15 cellular contexts compared by ENCODE assay signal in genomic region chr2:9345997-9346396, GRCh38.
DNase-seq lines count a peak whose midpoint lies in the region; ATAC-seq and TF ChIP-seq lines count a peak whose summit lies in the region.
"Had no signal": no experiment of that assay in that cellular context is flagged by ENCODE, and none has a peak within 500 bp of the region (broad histone marks: within the 10 kb centered on the region; RNA-seq: fewer than 3 reads in every experiment).

No MANE protein-coding gene starts in this region.

- H4K20me1 ChIP-seq in GM23338 (replicated peaks; ENCODE audit: insufficient read depth), result no peaks in the 10 kb centered on the region
- H4K20me1 ChIP-seq: BLaER1 had no signal

- H3K9me3 ChIP-seq in lower lobe of right lung (no peaks in the 10 kb centered on the region), subcutaneous abdominal adipose tissue (ENCODE audit: control insufficient read depth in 5 of 5, low read length in 5 of 5) (no peaks in the 10 kb centered on the region)
- H3K9me3 ChIP-seq: BLaER1 had no signal

- H3K27ac ChIP-seq in GM23338 (ENCODE audit: low read depth), result no peak overlapping the region
- peak overlapping the region; percentile 75 for H3K27ac ChIP-seq in lower lobe of right lung
- H3K27ac ChIP-seq in subcutaneous abdominal adipose tissue (ENCODE audit: low read depth, low read length), result peak overlapping the region; percentile 82
- H3K27ac ChIP-seq: BLaER1 had no signal

- H2AFZ ChIP-seq in GM23338, result no peak overlapping the region

- CTCF ChIA-PET in WTC11 (lab: Charles Lee), result interaction anchor here (0.5 to 1.4 kb wide), 3 partner anchors 12 to 147 kb away, joined by 3 to 5 read pairs (median 3); no protein-coding TSS in a partner anchor
- CTCF ChIA-PET in activated CD4-positive, alpha-beta T cell treated with anti-CD3 and anti-CD28 coated beads for 36 hours (lab: Charles Lee), result interaction anchor here (0.6 kb wide), 1 partner anchor 1749 kb away, joined by 5 read pairs; no protein-coding TSS in a partner anchor

- H3K4me2 ChIP-seq in GM23338, result no peak overlapping the region
- H3K4me2 ChIP-seq: BLaER1 had no signal

- H3K36me3 Mint-ChIP-seq in GM23338 (ENCODE audit: low read depth) (peaks cover 21% of the 10 kb centered on the region), WTC11 (peaks cover 10% of the 10 kb centered on the region; the same call in 1 of the 2 replicates)
- no peaks in the 10 kb centered on the region for H3K36me3 Mint-ChIP-seq in activated CD4-positive, alpha-beta T cell treated with anti-CD3 and anti-CD28 coated beads for 36 hours (ENCODE audit: low read depth)
- H3K36me3 Mint-ChIP-seq: CD4-positive, alpha-beta memory T cell had no signal

- DNase-seq in GM23338 (ENCODE audit: low spot score), result no peak
- DNase-seq in WTC11 (ENCODE audit: low spot score), result no peak
- DNase-seq in lower lobe of right lung, result no peak
- no peak for DNase-seq in activated CD4-positive, alpha-beta T cell treated with anti-CD3 and anti-CD28 coated beads for 36 hours
- DNase-seq in hypothalamus (lab: John Stamatoyannopoulos, UW), result no peak
- DNase-seq: 8988T; CD4-positive, alpha-beta memory T cell; DMS153; DMS79; GDM1; H9 had no signal

- ATAC-seq in GM23338 (no peak), WTC11 (no peak), lower lobe of right lung (no peak), GM21360 (IDR thresholded peaks at IDR 0.05; ENCODE audit: unreplicated experiment) (no peak)
- ATAC-seq in activated CD4-positive, alpha-beta T cell treated with anti-CD3 and anti-CD28 coated beads for 36 hours, result no peak

- H3K9me2 ChIP-seq in GM23338 (ENCODE audit: insufficient read depth), result no peaks in the 10 kb centered on the region

- POLR2A ChIA-PET in WTC11 (lab: Charles Lee), result no interaction called here
- POLR2A ChIA-PET in activated CD4-positive, alpha-beta T cell treated with anti-CD3 and anti-CD28 coated beads for 36 hours (lab: Charles Lee), result no interaction called here

- no peaks in the 10 kb centered on the region for H3K4me1 ChIP-seq in GM23338 (ENCODE audit: insufficient read depth)
- H3K4me1 ChIP-seq in lower lobe of right lung, result peaks cover 20% of the 10 kb centered on the region
- H3K4me1 ChIP-seq in subcutaneous abdominal adipose tissue (ENCODE audit: control insufficient read depth in 5 of 5, insufficient read depth in 5 of 5, low read length in 5 of 5), result peaks cover 4 to 18% (median 15%) of the 10 kb centered on the region in 5 donors
- H3K4me1 ChIP-seq: BLaER1 had no signal

- intact Hi-C loops in lower lobe of right lung (cut with DNase I), result no loop called here
- intact Hi-C loops in activated CD4-positive, alpha-beta T cell treated with anti-CD3 and anti-CD28 coated beads for 36 hours (cut with DNase I, micrococcal nuclease), result no loop called here

- TF ChIP-seq CTCF in GM23338 (conservative IDR thresholded peaks at IDR 0.05; ENCODE audit: low read depth in 2 of 2) (no peak), WTC11 (IDR thresholded peaks at IDR 0.05) (no peak), lower lobe of right lung (IDR thresholded peaks at IDR 0.05) (no peak)

- no peaks in the 10 kb centered on the region for H3K27me3 ChIP-seq in GM23338 (ENCODE audit: insufficient read depth)
- no peaks in the 10 kb centered on the region for H3K27me3 ChIP-seq in lower lobe of right lung (ENCODE audit: low read depth)
- no peaks in the 10 kb centered on the region for H3K27me3 ChIP-seq in subcutaneous abdominal adipose tissue (ENCODE audit: control insufficient read depth in 5 of 5, insufficient read depth in 4 of 5, low read length in 5 of 5)
- H3K27me3 ChIP-seq: BLaER1 had no signal

- H3F3A ChIP-seq in GM23338 (replicated peaks; ENCODE audit: low read depth), result no peaks in the 10 kb centered on the region

- H3K9ac ChIP-seq in subcutaneous abdominal adipose tissue (ENCODE audit: low read length in 5 of 5), result no peak overlapping the region
- H3K9ac ChIP-seq: BLaER1 had no signal

- H3K4me3 ChIP-seq in GM23338 (no peak overlapping the region), lower lobe of right lung (no peak overlapping the region), subcutaneous abdominal adipose tissue (ENCODE audit: low read depth in 1 of 5, low read length in 5 of 5) (no peak overlapping the region)
- H3K4me3 ChIP-seq: BLaER1 had no signal

- no peaks in the 10 kb centered on the region for H3K9me3 Mint-ChIP-seq in GM23338
- H3K9me3 Mint-ChIP-seq in WTC11, result no peaks in the 10 kb centered on the region
- no peaks in the 10 kb centered on the region for H3K9me3 Mint-ChIP-seq in activated CD4-positive, alpha-beta T cell treated with anti-CD3 and anti-CD28 coated beads for 36 hours (ENCODE audit: low read depth)
- H3K9me3 Mint-ChIP-seq: CD4-positive, alpha-beta memory T cell; H9 had no signal

- H3K27me3 Mint-ChIP-seq in GM23338 (ENCODE audit: insufficient read depth, low read depth, poor library complexity), result no peaks in the 10 kb centered on the region
- H3K27me3 Mint-ChIP-seq in WTC11 (ENCODE audit: low read depth), result no peaks in the 10 kb centered on the region
- no peaks in the 10 kb centered on the region for H3K27me3 Mint-ChIP-seq in activated CD4-positive, alpha-beta T cell treated with anti-CD3 and anti-CD28 coated beads for 36 hours

- H3K4me3 Mint-ChIP-seq in GM23338 (no peak overlapping the region), WTC11 (no peak overlapping the region)
- no peak overlapping the region for H3K4me3 Mint-ChIP-seq in activated CD4-positive, alpha-beta T cell treated with anti-CD3 and anti-CD28 coated beads for 36 hours
- H3K4me3 Mint-ChIP-seq: CD14-positive monocyte; CD4-positive, alpha-beta memory T cell; H9 had no signal

- H3K36me3 ChIP-seq in GM23338 (ENCODE audit: insufficient read depth) (no peaks in the 10 kb centered on the region), lower lobe of right lung (peaks cover 16% of the 10 kb centered on the region), subcutaneous abdominal adipose tissue (ENCODE audit: control insufficient read depth in 5 of 5, insufficient read depth in 5 of 5, low read length in 5 of 5) (peaks cover 5 to 41% (median 27%) of the 10 kb centered on the region in 5 donors)

- peaks cover 8% of the 10 kb centered on the region; the same call in 2 of the 3 replicates for H3K4me1 Mint-ChIP-seq in GM23338
- peaks cover 5% of the 10 kb centered on the region for H3K4me1 Mint-ChIP-seq in WTC11
- H3K4me1 Mint-ChIP-seq in activated CD4-positive, alpha-beta T cell treated with anti-CD3 and anti-CD28 coated beads for 36 hours, result no peaks in the 10 kb centered on the region
- H3K4me1 Mint-ChIP-seq: CD4-positive, alpha-beta memory T cell had no signal

- no peaks in the 10 kb centered on the region for H3K79me2 ChIP-seq in GM23338 (replicated peaks; ENCODE audit: insufficient read depth)

- H3K27ac Mint-ChIP-seq in GM23338 (peak overlapping the region; percentile 66; the same call in 1 of the 2 replicates), WTC11 (no peak overlapping the region)
- no peak overlapping the region for H3K27ac Mint-ChIP-seq in activated CD4-positive, alpha-beta T cell treated with anti-CD3 and anti-CD28 coated beads for 36 hours
- H3K27ac Mint-ChIP-seq: CD4-positive, alpha-beta memory T cell had no signal

TF ChIP-seq in GM23338, 12 proteins besides CTCF, POLR2A, EP300 and RAD21 (continues in another document):
- no peak for TF ChIP-seq JUNB (IDR thresholded peaks at IDR 0.05; ENCODE audit: unreplicated experiment)
- TF ChIP-seq NANOG (IDR thresholded peaks at IDR 0.05; ENCODE audit: borderline replicate concordance), result no peak

TF ChIP-seq in WTC11, 78 proteins besides CTCF, POLR2A, EP300 and RAD21:
- TF ChIP-seq, protein P1, sequence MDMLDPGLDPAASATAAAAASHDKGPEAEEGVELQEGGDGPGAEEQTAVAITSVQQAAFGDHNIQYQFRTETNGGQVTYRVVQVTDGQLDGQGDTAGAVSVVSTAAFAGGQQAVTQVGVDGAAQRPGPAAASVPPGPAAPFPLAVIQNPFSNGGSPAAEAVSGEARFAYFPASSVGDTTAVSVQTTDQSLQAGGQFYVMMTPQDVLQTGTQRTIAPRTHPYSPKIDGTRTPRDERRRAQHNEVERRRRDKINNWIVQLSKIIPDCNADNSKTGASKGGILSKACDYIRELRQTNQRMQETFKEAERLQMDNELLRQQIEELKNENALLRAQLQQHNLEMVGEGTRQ (CRISPR knock-in tag; IDR thresholded peaks at IDR 0.05), result 0 out of 2 replicates have a peak, but pooled peaks have one; percentile 19
- TF ChIP-seq ZNF219 (CRISPR knock-in tag; IDR thresholded peaks at IDR 0.05; ENCODE audit: borderline replicate concordance), result no peak
